8 cellular contexts compared by ENCODE assay signal in genomic region chr2:69013837-69014796, GRCh38. TPM values are rescaled to one million over a fixed set of nuclear protein-coding genes. Genes with fewer than 3 reads are reported as not detected.
DNase-seq lines count a peak whose midpoint lies in the region; ATAC-seq and TF ChIP-seq lines count a peak whose summit lies in the region.

No MANE protein-coding gene starts in this region.

- H3K9me3 ChIP-seq in mucosa of stomach (ENCODE audit: control insufficient read depth, low read length) = no peaks in the 10 kb centered on the region
- no peaks in the 10 kb centered on the region for H3K9me3 ChIP-seq in aorta (ENCODE audit: control insufficient read depth, low read length)

- H3K27ac ChIP-seq in aorta (ENCODE audit: low read depth in 1 of 2, low read length in 2 of 2) = peak overlapping the region in 1 of 2 donors; percentile 78

- intact Hi-C loops in aorta (cut with DNase I) = loop anchor here (2.0 to 10.0 kb wide), 6 partner anchors 71 to 295 kb away; no protein-coding TSS in a partner anchor

- in situ Hi-C loops in Caki2 (cut with HindIII; ENCODE audit: low pct_unique_long_range_greater_than_20kb, low sequenced_read_pairs) = loop anchor here (25.0 kb wide), 1 partner anchor 298 kb away; no protein-coding TSS in a partner anchor

- H3K4me3 ChIP-seq in choroid plexus epithelial cell (ENCODE audit: low read depth, low read length) (peak overlapping the region; percentile 65), mucosa of stomach (ENCODE audit: low read length) (peak overlapping the region; percentile 73), aorta (ENCODE audit: low read length in 2 of 2) (peak overlapping the region; percentile 69 to 83)

- peak overlapping the region; percentile 69 for H3K9ac ChIP-seq in mucosa of stomach (ENCODE audit: low read length)

- H3K27me3 ChIP-seq in mucosa of stomach (ENCODE audit: control insufficient read depth, insufficient read depth, low read length) (peaks cover 12% of the 10 kb centered on the region), aorta (ENCODE audit: control insufficient read depth in 1 of 2, insufficient read depth in 2 of 2, low read length in 1 of 2) (no peaks in the 10 kb centered on the region)

- H3K4me1 ChIP-seq in mucosa of stomach (ENCODE audit: control insufficient read depth, insufficient read depth, low read length) = peaks cover 31% of the 10 kb centered on the region
- peaks cover 0 to 3% of the 10 kb centered on the region in 2 donors for H3K4me1 ChIP-seq in aorta (ENCODE audit: control insufficient read depth in 1 of 2, insufficient read depth in 2 of 2, low read length in 2 of 2)

- WGBS in aorta, 2 donors = 0 to 1% methylated on average over 20 of the region's 20 CpGs

- peak; percentile 37 for DNase-seq in Caki2 (ENCODE audit: low read depth)
- DNase-seq in NCI-H1694 treated with DMSO at 0.1 percent for 48 hours (lab: John Stamatoyannopoulos, UW) = peak; percentile 41
- peak; percentile 64 for DNase-seq in choroid plexus epithelial cell (ENCODE audit: low read depth)
- peak in 1 of 2 donors; percentile 65 for DNase-seq in aorta
- no peak for DNase-seq in stimulated activated CD4-positive, alpha-beta T cell treated with anti-CD3 and anti-CD28 coated beads, Interleukin-4, amount 100 ng/mL, for 1 hour
- DNase-seq in stimulated activated CD4-positive, alpha-beta T cell treated with anti-CD3 and anti-CD28 coated beads, Interleukin-4, amount 100 ng/mL, for 24 hours = no peak
- DNase-seq in NOMO-1 treated with DMSO at 0.1 percent for 48 hours (lab: John Stamatoyannopoulos, UW; ENCODE audit: unreplicated experiment) = no peak

- H3K36me3 ChIP-seq in mucosa of stomach (ENCODE audit: control insufficient read depth, insufficient read depth, low read length) = no peaks in the 10 kb centered on the region
- no peaks in the 10 kb centered on the region for H3K36me3 ChIP-seq in aorta (ENCODE audit: control insufficient read depth in 1 of 2, insufficient read depth in 2 of 2, low read length in 1 of 2)

- no peak for ATAC-seq in aorta (ENCODE audit: low FRiP score)

- peak; percentile 36 for TF ChIP-seq CTCF in choroid plexus epithelial cell (conservative IDR thresholded peaks at IDR 0.05; ENCODE audit: low read depth, low read length)

RNA-seq across cellular contexts. Expression of gene ANTXR1, which starts 1.1 kb away (rescaled TPM):
- total RNA-seq in Caki2 (2014; rRNA removed; shearing (Covaris generic); ENCODE audit: low replicate concordance) = 1.1 and 2.0 TPM in 2 replicates
- total RNA-seq in aorta = 100 to 1,000 TPM; 181 to 358 TPM
- 100 to 1,000 TPM; 136 to 139 TPM for polyA plus RNA-seq in aorta

RNA-seq across cellular contexts. Expression of gene GKN1, which starts 39.7 kb away (rescaled TPM):
- not detected in 2 replicates for total RNA-seq in Caki2 (2014; rRNA removed; shearing (Covaris generic); ENCODE audit: low replicate concordance)
- total RNA-seq in aorta = not detected
- 1 to 10 TPM; 2.3 to 5.1 TPM for polyA plus RNA-seq in aorta

Comparison
In these comparisons a context has a peak if more than half of its experiments do, and no peak if none do; other contexts are left out.
1. DNase-seq: peak in Caki2 (single experiment), NCI-H1694 treated with DMSO at 0.1 percent for 48 hours (single experiment) and choroid plexus epithelial cell (single experiment); none in stimulated activated CD4-positive, alpha-beta T cell treated with anti-CD3 and anti-CD28 coated beads, Interleukin-4, amount 100 ng/mL, for 1 hour (single experiment), stimulated activated CD4-positive, alpha-beta T cell treated with anti-CD3 and anti-CD28 coated beads, Interleukin-4, amount 100 ng/mL, for 24 hours (single experiment) and NOMO-1 treated with DMSO at 0.1 percent for 48 hours (single experiment).
2. RNA of gene ANTXR1, which starts 1.1 kb away (total RNA-seq): 181 to 358 TPM in aorta; 1.1 to 2.0 TPM in Caki2; every median in the first group is over 10 times any median in the second.
3. Peak in every context shown above with its lines, with median percentiles within 50 percentile points of each other: H3K4me3 ChIP-seq.